1 cellular context compared by ENCODE assay signal in genomic region chr11:111913031-111913861, GRCh38.
TF ChIP-seq lines count a peak whose summit lies in the region.

No MANE protein-coding gene starts in this region.

TF ChIP-seq in K562, 482 proteins besides CTCF, POLR2A, EP300 and RAD21:
- TF ChIP-seq NFRKB (IDR thresholded peaks at IDR 0.05; ENCODE audit: low read depth) (0 out of 2 replicates have a peak, but pooled peaks have one; percentile 27), ZBTB40 (IDR thresholded peaks at IDR 0.05) (no peak), ZBTB40 (CRISPR knock-in tag; IDR thresholded peaks at IDR 0.05) (no peak), AFF1 (IDR thresholded peaks at IDR 0.05; ENCODE audit: low read depth in 1 of 2, partially characterized antibody in 2 of 2) (no peak), HDAC1 (IDR thresholded peaks at IDR 0.05) (peak in 1 of 2 experiments; percentile 29; a peak in 1 of 4 replicates), RBM25 (IDR thresholded peaks at IDR 0.05; ENCODE audit: low read depth, low read length, severe bottlenecking) (no peak), TCF7L2 (IDR thresholded peaks at IDR 0.05; ENCODE audit: low read depth, low read length) (no peak), HDGF (IDR thresholded peaks at IDR 0.05) (0 out of 2 replicates have a peak, but pooled peaks have one; percentile 37), NFIC (IDR thresholded peaks at IDR 0.05) (peak; percentile 23; the same call in 1 of the 2 replicates), ZNF263 (CRISPR knock-in tag; IDR thresholded peaks at IDR 0.05; ENCODE audit: borderline replicate concordance) (peak; percentile 93), ARID1B (IDR thresholded peaks at IDR 0.05) (no peak)
